ENCODE assay signal across 8 cellular contexts in the genomic region with DNA sequence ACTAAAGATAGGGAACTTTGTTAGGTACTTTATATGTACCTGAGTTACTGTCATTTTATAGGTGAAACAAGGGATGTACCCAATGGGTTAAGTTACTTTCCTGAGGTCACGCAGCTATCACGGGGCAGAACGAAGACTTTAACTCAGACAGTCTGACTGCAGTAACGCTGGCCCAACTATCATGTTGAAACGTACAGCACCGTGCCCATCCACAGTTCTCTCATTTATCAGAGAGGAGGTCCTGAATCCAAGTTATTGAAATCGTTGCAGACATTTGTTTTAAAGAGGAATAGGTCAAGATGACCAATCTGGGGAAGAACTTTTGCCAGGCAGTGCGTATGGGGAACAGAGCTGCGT. TPM values are rescaled to one million over a fixed set of nuclear protein-coding genes. Genes with fewer than 3 reads are reported as not detected.
A peak's percentile ranks its signal among the peaks of the same experiment; 100 is the strongest.
DNase-seq lines count a peak whose midpoint lies in the region; ATAC-seq and TF ChIP-seq lines count a peak whose summit lies in the region.

No MANE protein-coding gene starts in this region.

- H3K4me3 ChIP-seq in Peyer's patch = peak overlapping the region; percentile 51 to 98 (median 88)
- peak overlapping the region; percentile 63 to 72 (median 66) for H3K4me3 ChIP-seq in subcutaneous abdominal adipose tissue (ENCODE audit: low read depth in 1 of 5, low read length in 5 of 5)

- peaks cover 5% of the 10 kb centered on the region for H3K36me3 Mint-ChIP-seq in CD4-positive, alpha-beta T cell (ENCODE audit: low read depth)

- no peaks in the 10 kb centered on the region for H3K27me3 ChIP-seq in CD4-positive, alpha-beta T cell (ENCODE audit: control insufficient read depth, insufficient read depth, low read length)
- H3K27me3 ChIP-seq in Peyer's patch = no peaks in the 10 kb centered on the region
- H3K27me3 ChIP-seq in subcutaneous abdominal adipose tissue (ENCODE audit: control insufficient read depth in 5 of 5, insufficient read depth in 4 of 5, low read length in 5 of 5) = peaks cover 0 to 10% (median 3%) of the 10 kb centered on the region in 5 donors

- peaks cover 55% of the 10 kb centered on the region for H3K4me1 Mint-ChIP-seq in CD4-positive, alpha-beta T cell (ENCODE audit: low read depth)

- POLR2A ChIA-PET in CD4-positive, alpha-beta T cell (lab: Charles Lee) = interaction anchor here (0.7 to 4.5 kb wide), 5 partner anchors 15 to 1400 kb away, joined by 3 to 25 read pairs (median 4); a partner anchor contains a TSS

- no peaks in the 10 kb centered on the region for H3K27me3 Mint-ChIP-seq in CD4-positive, alpha-beta T cell

- no peaks in the 10 kb centered on the region for H3K9me3 ChIP-seq in CD4-positive, alpha-beta T cell (ENCODE audit: control insufficient read depth, low read length)
- H3K9me3 ChIP-seq in Peyer's patch = no peaks in the 10 kb centered on the region
- no peaks in the 10 kb centered on the region for H3K9me3 ChIP-seq in subcutaneous abdominal adipose tissue (ENCODE audit: control insufficient read depth in 5 of 5, low read length in 5 of 5)

- peak overlapping the region; percentile 87 for H3K27ac Mint-ChIP-seq in CD4-positive, alpha-beta T cell

- CTCF ChIA-PET in CD4-positive, alpha-beta T cell (lab: Charles Lee) = no interaction called here

- ATAC-seq in CD4-positive, alpha-beta T cell (ENCODE audit: poor library complexity) = peak; percentile 15
- ATAC-seq in GM21737 (IDR thresholded peaks at IDR 0.05; ENCODE audit: unreplicated experiment) (peak; percentile 7), GM21786 (IDR thresholded peaks at IDR 0.05; ENCODE audit: unreplicated experiment) (no peak)

- no peaks in the 10 kb centered on the region for H3K9me3 Mint-ChIP-seq in CD4-positive, alpha-beta T cell

- peak overlapping the region; percentile 63 for H3K27ac ChIP-seq in CD4-positive, alpha-beta T cell (ENCODE audit: low read depth, low read length)
- H3K27ac ChIP-seq in Peyer's patch (peak overlapping the region in 2 of 4 donors; percentile 5 to 81), subcutaneous abdominal adipose tissue (ENCODE audit: low read depth, low read length) (no peak overlapping the region)

- TF ChIP-seq POLR2A in Peyer's patch (IDR thresholded peaks at IDR 0.05) = no peak

- no peaks in the 10 kb centered on the region for H3K36me3 ChIP-seq in Peyer's patch
- no peaks in the 10 kb centered on the region for H3K36me3 ChIP-seq in subcutaneous abdominal adipose tissue (ENCODE audit: control insufficient read depth in 5 of 5, insufficient read depth in 5 of 5, low read length in 5 of 5)

- intact Hi-C loops in CD4-positive, alpha-beta T cell (cut with DNase I, micrococcal nuclease) = loop anchor here in 1 of 2 experiments (5.0 kb wide), 2 partner anchors 98 to 223 kb away; a partner anchor contains a TSS

- no peak for DNase-seq in CD4-positive, alpha-beta T cell
- DNase-seq in Peyer's patch (no peak), glomerular visceral epithelial cell (ENCODE audit: extremely low spot score) (peak; percentile 16), KBM-7 (no peak)
- DNase-seq in central memory CD4-positive, alpha-beta T cell = no peak

- H3K4me3 Mint-ChIP-seq in CD4-positive, alpha-beta T cell = peak overlapping the region; percentile 87

- in situ Hi-C loops in KBM-7 (cut with MboI; ENCODE audit: low pct_unique_long_range_greater_than_20kb, low sequenced_read_pairs) = no loop called here

- no peak for TF ChIP-seq CTCF in CD4-positive, alpha-beta T cell (IDR thresholded peaks at IDR 0.05)
- no peak for TF ChIP-seq CTCF in Peyer's patch (IDR thresholded peaks at IDR 0.05)

- H3K4me1 ChIP-seq in Peyer's patch = peaks cover 0 to 11% (median 0%) of the 10 kb centered on the region in 4 donors
- peaks cover 0 to 15% (median 12%) of the 10 kb centered on the region in 5 donors for H3K4me1 ChIP-seq in subcutaneous abdominal adipose tissue (ENCODE audit: control insufficient read depth in 5 of 5, insufficient read depth in 5 of 5, low read length in 5 of 5)

- H3K9ac ChIP-seq in subcutaneous abdominal adipose tissue (ENCODE audit: low read length in 5 of 5) = no peak overlapping the region

RNA-seq across cellular contexts. Expression of a gene that starts 0.6 kb away (rescaled TPM):
- total RNA-seq in CD4-positive, alpha-beta T cell = 10 to 100 TPM; 16.7 to 17.0 TPM
- 10 to 100 TPM; 16.1 to 20.1 (median 18.3) TPM for total RNA-seq in Peyer's patch
